In genomic region chr2:134988994-134989605, GRCh38 we compare ENCODE assay signal across 9 cellular contexts. TPM values are rescaled to one million over a fixed set of nuclear protein-coding genes. Genes with fewer than 3 reads are reported as not detected.
DNase-seq lines count a peak whose midpoint lies in the region; ATAC-seq, FAIRE-seq and TF ChIP-seq lines count a peak whose summit lies in the region.
"Had no signal": no experiment of that assay in that cellular context is flagged by ENCODE, and none has a peak within 500 bp of the region (broad histone marks: within the 10 kb centered on the region; RNA-seq: fewer than 3 reads in every experiment).

No MANE protein-coding gene starts in this region.

- H3K36me3 ChIP-seq in HepG2 (replicated peaks in 1 of 2; ENCODE audit: control insufficient read depth in 1 of 2, insufficient read depth in 2 of 2, low read length in 2 of 2) = no peaks in the 10 kb centered on the region

- BruUV-seq in HepG2 (replicated peaks; lab: Mats Ljungman, UMichigan) = no TSS peak

- no peak overlapping the region for H3K9ac ChIP-seq in HepG2 (ENCODE audit: insufficient read depth, low read depth, low read length)

- TF ChIP-seq EP300 in HepG2 (IDR thresholded peaks at IDR 0.05; ENCODE audit: low read depth in 2 of 2, low read length in 2 of 2) = no peak
- no peak for TF ChIP-seq EP300 in HepG2 (CRISPR knock-in tag; IDR thresholded peaks at IDR 0.05; ENCODE audit: borderline replicate concordance)

- POLR2A ChIA-PET in HepG2 (lab: Yijun Ruan, JAX) = no interaction called here

- no peaks in the 10 kb centered on the region for H4K20me1 ChIP-seq in HepG2 (ENCODE audit: insufficient read depth, low read length)

- ATAC-seq in HepG2 (peak; percentile 81), HG02870 (IDR thresholded peaks at IDR 0.05; ENCODE audit: unreplicated experiment) (no peak)

- DNase-seq in DMS153 treated with DMSO at 0.1 percent for 48 hours (lab: John Stamatoyannopoulos, UW; ENCODE audit: unreplicated experiment) = peak; percentile 6
- no peak for DNase-seq in DMS153 (lab: John Stamatoyannopoulos, UW)
- DNase-seq in NCI-H1694 treated with DMSO at 0.1 percent for 48 hours (lab: John Stamatoyannopoulos, UW) = peak; percentile 75
- DNase-seq in astrocyte of the spinal cord (ENCODE audit: low read depth, low spot score) = peak; percentile 44
- peak; percentile 33 for DNase-seq in HepG2 (ENCODE audit: low spot score)
- no peak for DNase-seq in epidermal melanocyte (ENCODE audit: insufficient read length, low spot score)
- no peak for DNase-seq in OCI-M2 (lab: John Stamatoyannopoulos, UW; ENCODE audit: unreplicated experiment)

- CTCF ChIA-PET in HepG2 (lab: Yijun Ruan, JAX; ENCODE audit: low intra/inter-chr PET ratio, low total read pairs) = interaction anchor here (0.9 to 1.5 kb wide), 4 partner anchors 719 to 810 kb away, joined by 3 to 13 read pairs (median 4); no protein-coding TSS in a partner anchor

- H3K27ac ChIP-seq in HepG2 (ENCODE audit: extremely low read length, insufficient read depth, low read length) = no peak overlapping the region
- H3K27ac ChIP-seq: skin epidermis had no signal

- no peak overlapping the region for H2AFZ ChIP-seq in HepG2 (ENCODE audit: low read length)

- H3K4me1 ChIP-seq in HepG2 (ENCODE audit: insufficient read depth, low read length) = no peaks in the 10 kb centered on the region

- TF ChIP-seq RAD21 in HepG2 (CRISPR knock-in tag; IDR thresholded peaks at IDR 0.05) = no peak

- H3K9me3 ChIP-seq in HepG2 (ENCODE audit: low read length) = no peaks in the 10 kb centered on the region

- 4% methylated on average over 3 of the region's 3 CpGs for WGBS in HepG2 (ENCODE audit: low lambda C conversion rate)

- H3K4me3 ChIP-seq in astrocyte of the spinal cord (ENCODE audit: low read depth, low read length) (no peak overlapping the region), HepG2 (replicated peaks in 1 of 3; ENCODE audit: insufficient read depth in 1 of 3, low read depth in 2 of 3, low read length in 3 of 3) (no peak overlapping the region)
- H3K4me3 ChIP-seq: skin epidermis had no signal

- H3K4me2 ChIP-seq in HepG2 (ENCODE audit: low read depth, low read length) = no peak overlapping the region

- no peaks in the 10 kb centered on the region for H3K79me2 ChIP-seq in HepG2 (ENCODE audit: insufficient read depth, low read length)

- FAIRE-seq in HepG2 (lab: Jason Lieb, UNC) = peak; percentile 60

- peak; percentile 41 for TF ChIP-seq CTCF in astrocyte of the spinal cord (IDR thresholded peaks at IDR 0.05; ENCODE audit: low read depth, low read length)
- peak; percentile 58 for TF ChIP-seq CTCF in HepG2 (CRISPR knock-in tag; IDR thresholded peaks at IDR 0.05)

- TF ChIP-seq POLR2A in HepG2 (IDR thresholded peaks at IDR 0.05; ENCODE audit: insufficient read depth in 1 of 2, low read depth in 2 of 2, low read length in 2 of 2) = no peak

- in situ Hi-C loops in astrocyte of the spinal cord (cut with HindIII; ENCODE audit: low sequenced_read_pairs) (no loop called here), HepG2 (cut with HindIII; ENCODE audit: extremely low pct_ligation_motif_present, low pct_unique_long_range_greater_than_20kb) (loop anchor here (10.0 kb wide), 1 partner anchor 1396 kb away; no protein-coding TSS in a partner anchor)

- peaks cover 0 to 5% of the 10 kb centered on the region in 2 experiments; a peak in 1 of 5 replicates for H3K27me3 ChIP-seq in HepG2 (ENCODE audit: control insufficient read depth in 1 of 2, insufficient read depth in 2 of 2, low read length in 2 of 2)

- intact Hi-C loops in HepG2 (cut with micrococcal nuclease; ENCODE audit: unreplicated experiment) = loop anchor here (1.0 kb wide), 2 partner anchors 721 to 808 kb away; no protein-coding TSS in a partner anchor

TF ChIP-seq in HepG2, 621 proteins besides CTCF, POLR2A, EP300 and RAD21:
- TF ChIP-seq SMC3 (IDR thresholded peaks at IDR 0.05; ENCODE audit: low read length) = 0 out of 2 replicates have a peak, but pooled peaks have one; percentile 28
- TF ChIP-seq STAG1 (CRISPR knock-in tag; IDR thresholded peaks at IDR 0.05) = peak; percentile 78
- TF ChIP-seq MED13 (CRISPR knock-in tag; IDR thresholded peaks at IDR 0.05) = no peak

RNA-seq across cellular contexts. Expression of gene MAP3K19, which starts 58.1 kb away (rescaled TPM):
- not detected in 2 replicates for total RNA-seq in HepG2 (2016; rRNA removed; fragmentation: Illumina TruSeq; extraction: Trizol)
- not detected in 2 replicates for total RNA-seq in HepG2 (2016; cell fraction: cytosol; rRNA removed; fragmentation: Illumina TruSeq; extraction: Trizol; ENCODE audit: low read depth)
- total RNA-seq in HepG2 (2016; cell fraction: insoluble cytoplasmic fraction; rRNA removed; fragmentation: Illumina TruSeq; extraction: Trizol) = not detected in 2 replicates
- total RNA-seq in HepG2 (2016; cell fraction: membrane; rRNA removed; fragmentation: Illumina TruSeq; extraction: Trizol) = not detected in 2 replicates
- not detected in 2 replicates for total RNA-seq in HepG2 (2016; cell fraction: nucleus; rRNA removed; fragmentation: Illumina TruSeq; extraction: Trizol)
- polyA plus RNA-seq in HepG2 (2011; rRNA removed) = not detected in 2 replicates
- not detected in 2 replicates for polyA plus RNA-seq in HepG2 (2011; cell fraction: cytosol; rRNA removed)
- not detected in 2 replicates for polyA plus RNA-seq in HepG2 (2011; cell fraction: nucleus; rRNA removed)
- not detected in 2 replicates for polyA plus RNA-seq in HepG2 (2012)
- not detected in 2 replicates for polyA plus RNA-seq in HepG2 (2016; cell fraction: cytosol; fragmentation: Illumina TruSeq; extraction: Trizol; ENCODE audit: low read depth)
- not detected in 2 replicates for polyA plus RNA-seq in HepG2 (2016; cell fraction: insoluble cytoplasmic fraction; fragmentation: Illumina TruSeq; extraction: Trizol; ENCODE audit: low read depth)
- polyA plus RNA-seq in HepG2 (2016; cell fraction: membrane; fragmentation: Illumina TruSeq; extraction: Trizol; ENCODE audit: low read depth) = not detected in 2 replicates
- not detected in 2 replicates for polyA plus RNA-seq in HepG2 (2016; cell fraction: nucleus; fragmentation: Illumina TruSeq; extraction: Trizol; ENCODE audit: insufficient read depth, low read depth)
- not detected in 2 replicates for polyA minus RNA-seq in HepG2 (2011; rRNA and poly(A)+ RNA removed; ENCODE audit: low replicate concordance)
- polyA minus RNA-seq in HepG2 (2011; cell fraction: cytosol; rRNA and poly(A)+ RNA removed) = not detected in 2 replicates
- polyA minus RNA-seq in HepG2 (2011; cell fraction: nucleus; rRNA and poly(A)+ RNA removed) = not detected in 2 replicates

Comparison
In these comparisons a context has a peak if more than half of its experiments do, and no peak if none do; other contexts are left out.
1. DNase-seq: peak in DMS153 treated with DMSO at 0.1 percent for 48 hours (single experiment), NCI-H1694 treated with DMSO at 0.1 percent for 48 hours (single experiment), astrocyte of the spinal cord (single experiment) and HepG2 (single experiment); none in DMS153 (single experiment), epidermal melanocyte (single experiment) and OCI-M2 (single experiment).